In genomic region chr13:111165611-111166010, GRCh38 we compare ENCODE assay signal across 14 cellular contexts. TPM values are rescaled to one million over a fixed set of nuclear protein-coding genes. Genes with fewer than 3 reads are reported as not detected.
DNase-seq lines count a peak whose midpoint lies in the region; ATAC-seq and TF ChIP-seq lines count a peak whose summit lies in the region.
"Had no signal": no experiment of that assay in that cellular context is flagged by ENCODE, and none has a peak within 500 bp of the region (broad histone marks: within the 10 kb centered on the region; RNA-seq: fewer than 3 reads in every experiment).

No MANE protein-coding gene starts in this region.

- H3K4me3 Mint-ChIP-seq in central memory CD8-positive, alpha-beta T cell = no peak overlapping the region
- peak overlapping the region in 2 of 5 donors; percentile 23 to 61 for H3K4me3 Mint-ChIP-seq in immature natural killer cell

- DNase-seq in GM10266 (ENCODE audit: extremely low spot score) (peak; percentile 52), DMS153 treated with DMSO at 0.1 percent for 48 hours (lab: John Stamatoyannopoulos, UW; ENCODE audit: unreplicated experiment) (no peak), immature natural killer cell (no peak), dedifferentiated amniotic fluid mesenchymal stem cell (ENCODE audit: extremely low spot score) (no peak)
- DNase-seq in central memory CD8-positive, alpha-beta T cell (ENCODE audit: low spot score in 2 of 2) = no peak
- DNase-seq in activated CD8-positive, alpha-beta memory T cell treated with anti-CD3 and anti-CD28 coated beads, Interleukin-2, amount 50 U/mL, for 4 hours = no peak
- DNase-seq: activated CD8-positive, alpha-beta memory T cell treated with anti-CD3 and anti-CD28 coated beads for 24 hours; anterior cingulate cortex; C1 segment of cervical spinal cord; SHP77 treated with DMSO at 0.1 percent for 48 hours; stimulated activated CD4-positive, alpha-beta T cell treated with anti-CD3 and anti-CD28 coated beads, Interleukin-2, amount 100 ng/mL, for 48 hours; testis had no signal

- no peaks in the 10 kb centered on the region for H3K27me3 Mint-ChIP-seq in central memory CD8-positive, alpha-beta T cell
- H3K27me3 Mint-ChIP-seq in immature natural killer cell (ENCODE audit: low read depth in 3 of 3) = peaks cover 0 to 3% (median 2%) of the 10 kb centered on the region in 3 donors

- no peaks in the 10 kb centered on the region for H3K9me3 Mint-ChIP-seq in central memory CD8-positive, alpha-beta T cell
- H3K9me3 Mint-ChIP-seq in immature natural killer cell = no peaks in the 10 kb centered on the region

- no peak for TF ChIP-seq CTCF in GM10266 (IDR thresholded peaks at IDR 0.05; ENCODE audit: control insufficient read depth, insufficient read depth, low read depth, missing control alignments)

- peaks cover 10% of the 10 kb centered on the region for H3K36me3 Mint-ChIP-seq in central memory CD8-positive, alpha-beta T cell (ENCODE audit: insufficient read depth)
- H3K36me3 Mint-ChIP-seq in immature natural killer cell = peaks cover 5 to 19% (median 10%) of the 10 kb centered on the region in 3 donors

- H3K27ac Mint-ChIP-seq in central memory CD8-positive, alpha-beta T cell (ENCODE audit: low read depth) = peak overlapping the region; percentile 78
- peak overlapping the region in 2 of 6 donors; percentile 51 to 84 for H3K27ac Mint-ChIP-seq in immature natural killer cell

- H3K4me1 Mint-ChIP-seq in central memory CD8-positive, alpha-beta T cell = peaks cover 56% of the 10 kb centered on the region
- H3K4me1 Mint-ChIP-seq in immature natural killer cell = peaks cover 47 to 82% of the 10 kb centered on the region in 2 donors

- ATAC-seq in GM19463 (IDR thresholded peaks at IDR 0.05; ENCODE audit: unreplicated experiment) (peak; percentile 65), HG03045 (IDR thresholded peaks at IDR 0.05; ENCODE audit: unreplicated experiment) (peak; percentile 62)
- no peak for ATAC-seq in central memory CD8-positive, alpha-beta T cell (replicated peaks; ENCODE audit: extremely low read depth, poor library complexity, severe bottlenecking)

RNA-seq across cellular contexts. Expression of gene ARHGEF7, which starts 50.5 kb away (rescaled TPM):
- polyA plus RNA-seq in immature natural killer cell = 10 to 100 TPM in 1 of 3 donors, 1 to 10 TPM in 2; 7.8 to 16.4 (median 7.9) TPM
